8 cellular contexts compared by ENCODE assay signal in the genomic region with DNA sequence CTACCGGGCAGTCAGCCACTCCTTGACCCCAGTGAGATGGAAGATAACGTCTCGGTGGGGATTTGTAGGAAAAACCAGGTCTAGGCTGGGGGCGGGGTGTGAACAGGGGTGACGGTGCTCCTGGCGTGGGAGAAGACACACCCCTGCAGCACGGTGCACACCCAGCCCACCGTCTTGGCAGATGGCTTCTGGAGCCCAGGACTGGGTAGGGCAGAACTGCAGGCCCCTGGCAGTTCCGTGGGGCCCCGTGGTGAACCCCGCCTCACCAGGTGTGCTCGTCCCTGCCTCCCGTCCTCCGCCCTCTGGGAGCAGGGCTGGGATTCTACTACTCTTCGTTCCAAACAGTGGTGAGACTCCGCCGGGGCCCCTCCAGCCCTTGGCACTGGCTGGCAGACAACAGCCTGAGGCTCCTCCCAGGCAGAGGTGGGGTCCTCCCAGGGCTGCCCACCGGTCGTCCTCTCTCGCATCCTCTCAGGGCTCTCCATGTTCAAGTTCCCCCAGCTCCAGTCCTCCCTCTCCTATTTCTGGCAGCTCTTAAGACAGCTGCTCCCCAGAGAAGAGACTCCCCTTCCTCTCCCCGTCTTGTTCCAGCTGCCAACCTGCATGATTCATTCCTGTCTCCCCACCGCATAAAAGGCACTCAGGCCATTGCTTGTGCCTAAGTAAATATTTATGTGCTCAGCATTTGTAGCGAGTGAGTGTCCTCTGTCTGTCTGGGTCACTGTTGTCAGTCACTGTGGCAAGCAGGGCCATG.
A peak's percentile ranks its signal among the peaks of the same experiment; 100 is the strongest.
DNase-seq lines count a peak whose midpoint lies in the region; ATAC-seq and TF ChIP-seq lines count a peak whose summit lies in the region.

No MANE protein-coding gene starts in this region.

- H3K4me3 ChIP-seq in Caco-2 (ENCODE audit: low read depth, low read length) (no peak overlapping the region; the same call in 1 of the 2 replicates), lower lobe of right lung (no peak overlapping the region)

- H3K9me3 Mint-ChIP-seq in Caco-2 (ENCODE audit: unreplicated experiment) = no peaks in the 10 kb centered on the region
- H3K9me3 Mint-ChIP-seq in immature natural killer cell = peaks cover 0 to 3% (median 0%) of the 10 kb centered on the region in 6 donors

- H3K4me3 Mint-ChIP-seq in Caco-2 (ENCODE audit: unreplicated experiment) (peak overlapping the region; percentile 63), immature natural killer cell (no peak overlapping the region)

- H3K9me3 ChIP-seq in Caco-2 (no peaks in the 10 kb centered on the region; the same call in 1 of the 2 replicates), lower lobe of right lung (no peaks in the 10 kb centered on the region)

- H3K27me3 Mint-ChIP-seq in Caco-2 (ENCODE audit: insufficient read depth, unreplicated experiment) (peaks cover 3% of the 10 kb centered on the region), immature natural killer cell (ENCODE audit: low read depth in 3 of 3) (peaks cover 11 to 24% (median 16%) of the 10 kb centered on the region in 3 donors)

- H3K4me1 ChIP-seq in Caco-2 (peaks cover 15% of the 10 kb centered on the region), lower lobe of right lung (no peaks in the 10 kb centered on the region)

- ATAC-seq in lower lobe of right lung (peak; percentile 77 to 89), HG03521 (IDR thresholded peaks at IDR 0.05; ENCODE audit: unreplicated experiment) (no peak)

- no peaks in the 10 kb centered on the region for H3K27me3 ChIP-seq in Caco-2 (replicated peaks; ENCODE audit: control insufficient read depth, insufficient read depth, low read length)
- no peaks in the 10 kb centered on the region for H3K27me3 ChIP-seq in lower lobe of right lung (ENCODE audit: low read depth)

- intact Hi-C loops in Caco-2 (cut with micrococcal nuclease; ENCODE audit: unreplicated experiment) (loop anchor here (2.0 kb wide), 1 partner anchor 64 kb away; no protein-coding TSS in a partner anchor), lower lobe of right lung (cut with DNase I) (no loop called here)

- DNase-seq in Caco-2 (no peak), MV-4-11 (lab: John Stamatoyannopoulos, UW) (peak; percentile 11), amniotic epithelial cell (ENCODE audit: low read depth) (peak; percentile 57), lower lobe of right lung (no peak), cerebellar nuclear complex (lab: John Stamatoyannopoulos, UW) (no peak), immature natural killer cell (no peak)
- DNase-seq in central memory CD4-positive, alpha-beta T cell = no peak

- H3K27ac ChIP-seq in lower lobe of right lung = no peak overlapping the region

- H3K36me3 Mint-ChIP-seq in Caco-2 (ENCODE audit: insufficient read depth, unreplicated experiment) = peaks cover 6% of the 10 kb centered on the region
- H3K36me3 Mint-ChIP-seq in immature natural killer cell = peaks cover 0 to 4% (median 3%) of the 10 kb centered on the region in 3 donors

- peaks cover 16% of the 10 kb centered on the region for H3K4me1 Mint-ChIP-seq in Caco-2 (ENCODE audit: low read depth, unreplicated experiment)
- H3K4me1 Mint-ChIP-seq in immature natural killer cell = no peaks in the 10 kb centered on the region

- CTCF ChIA-PET in Caco-2 (lab: Charles Lee) = interaction anchor here (1.2 kb wide), 1 partner anchor 69 kb away, joined by 4 read pairs; no protein-coding TSS in a partner anchor

- no peak for TF ChIP-seq CTCF in Caco-2 (IDR thresholded peaks at IDR 0.05; ENCODE audit: insufficient read depth in 1 of 2, low read depth in 1 of 2, low read length in 1 of 2, severe bottlenecking in 1 of 2, unreplicated experiment in 1 of 2)
- no peak for TF ChIP-seq CTCF in lower lobe of right lung (IDR thresholded peaks at IDR 0.05)

- POLR2A ChIA-PET in Caco-2 (lab: Charles Lee) = no interaction called here

- BruUV-seq in Caco-2 (replicated peaks; lab: Mats Ljungman, UMichigan) = no TSS peak

- H3K36me3 ChIP-seq in Caco-2 (ENCODE audit: control insufficient read depth, insufficient read depth, low read length) (no peaks in the 10 kb centered on the region), lower lobe of right lung (no peaks in the 10 kb centered on the region)

- H3K27ac Mint-ChIP-seq in Caco-2 (ENCODE audit: unreplicated experiment) = peak overlapping the region; percentile 40
- H3K27ac Mint-ChIP-seq in immature natural killer cell = no peak overlapping the region

Comparison
In these comparisons a context has a peak if more than half of its experiments do, and no peak if none do; other contexts are left out.
1. DNase-seq: peak in MV-4-11 (single experiment) and amniotic epithelial cell (single experiment); none in Caco-2 (0 of 2), lower lobe of right lung (single experiment), cerebellar nuclear complex (0 of 2), central memory CD4-positive, alpha-beta T cell (single experiment) and immature natural killer cell (0 of 3).